Comparison of ENCODE assay signal across 29 cellular contexts in the genomic region with DNA sequence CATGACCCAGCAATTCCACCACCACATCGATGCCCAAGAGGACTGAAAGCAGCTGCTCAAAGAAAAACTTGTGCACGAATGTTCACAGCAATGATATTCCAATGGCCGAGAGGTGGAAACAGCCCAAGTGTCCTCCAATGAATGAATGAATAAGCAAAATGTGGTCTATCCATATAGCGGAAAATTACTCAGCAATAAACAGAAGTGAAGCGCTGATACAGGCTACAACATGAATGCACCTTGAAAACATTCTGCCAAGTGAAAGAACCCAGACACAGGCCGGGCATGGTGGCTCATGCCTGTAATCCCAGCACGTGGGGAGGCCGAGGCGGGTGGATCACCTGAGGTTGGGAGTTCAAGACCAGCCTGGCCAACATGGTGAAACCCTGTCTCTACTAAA.
"Had no signal": no experiment of that assay in that cellular context is flagged by ENCODE, and none has a peak within 500 bp of the region (broad histone marks: within the 10 kb centered on the region; RNA-seq: fewer than 3 reads in every experiment).

No MANE protein-coding gene starts in this region.

- FAIRE-seq: astrocyte, colon, endometrium, endothelial cell of umbilical vein had no signal

- H3K9me3 ChIP-seq: gastrocnemius medialis, heart left ventricle had no signal

- H3K27me3 ChIP-seq: brain microvascular endothelial cell, foreskin keratinocyte, gastrocnemius medialis, heart left ventricle had no signal

- H3K36me3 ChIP-seq: brain microvascular endothelial cell, gastrocnemius medialis, heart left ventricle had no signal

- H3K4me3 ChIP-seq: gastrocnemius medialis, heart left ventricle had no signal

- H3K27ac ChIP-seq: brain microvascular endothelial cell, foreskin keratinocyte, gastrocnemius medialis had no signal

- DNase-seq: activated CD4-positive, alpha-beta memory T cell treated with anti-CD3 and anti-CD28 coated beads for 36 hours; activated CD4-positive, alpha-beta T cell treated with anti-CD3 and anti-CD28 coated beads for 36 hours; activated CD4-positive, alpha-beta T cell treated with anti-CD3 and anti-CD28 coated beads, Interleukin-2, amount 10 ng/mL, durations not matched to agents 24 days and 14 days; activated CD4-positive, CD25-positive, alpha-beta regulatory T cell; activated CD4-positive, CD25-positive, alpha-beta regulatory T cell treated with anti-CD3 and anti-CD28 coated beads, Interleukin-2, amount 50 U/mL, for 72 hours; activated CD8-positive, alpha-beta memory T cell treated with anti-CD3 and anti-CD28 coated beads, Interleukin-2, amount 10 ng/mL, durations not matched to agents 7 days and 5 days; activated CD8-positive, alpha-beta memory T cell treated with anti-CD3 and anti-CD28 coated beads, Interleukin-2, amount 50 U/mL, for 4 hours; activated CD8-positive, alpha-beta T cell treated with anti-CD3 and anti-CD28 coated beads, Interleukin-2, amount 10 ng/mL, durations not matched to agents 7 days and 5 days; activated gamma-delta T cell treated with Interleukin-2 at 50 U/mL for 16 hours; activated naive CD4-positive, alpha-beta T cell treated with anti-CD3 and anti-CD28 coated beads, Interleukin-2, amount 50 U/mL, for 16 hours; activated naive CD4-positive, alpha-beta T cell treated with Interleukin-2 at 50 U/mL for 16 hours; activated T-cell treated with anti-CD3 and anti-CD28 coated beads, Interleukin-2, amount 50 U/mL, for 1 hour; activated T-cell treated with anti-CD3 and anti-CD28 coated beads, Interleukin-2, amount 50 U/mL, for 48 hours; amniotic stem cell; anterior cingulate cortex; brain microvascular endothelial cell; caudate nucleus; cortex of kidney; dermis blood vessel endothelial cell; effector CD8-positive, alpha-beta T cell; gastrocnemius medialis; glutamatergic neuron; heart left ventricle; T-helper 2 cell had no signal
